Comparison of ENCODE assay signal across 19 cellular contexts in genomic region chr18:74139414-74139813, GRCh38. TPM values are rescaled to one million over a fixed set of nuclear protein-coding genes. Genes with fewer than 3 reads are reported as not detected.
DNase-seq lines count a peak whose midpoint lies in the region; ATAC-seq and TF ChIP-seq lines count a peak whose summit lies in the region.
"Had no signal": no experiment of that assay in that cellular context is flagged by ENCODE, and none has a peak within 500 bp of the region (broad histone marks: within the 10 kb centered on the region; RNA-seq: fewer than 3 reads in every experiment).

No MANE protein-coding gene starts in this region.

- H3K4me3 ChIP-seq in brain microvascular endothelial cell (ENCODE audit: low read depth, low read length) (no peak overlapping the region), uterus (no peak overlapping the region), HAP-1 (no peak overlapping the region)
- H3K4me3 ChIP-seq: cardiac muscle cell had no signal

- CTCF ChIA-PET in activated naive CD4-positive, alpha-beta T cell treated with anti-CD3 and anti-CD28 coated beads for 36 hours (lab: Charles Lee): interaction anchor here (1.0 to 3.1 kb wide), 9 partner anchors 9 to 58 kb away, joined by 3 to 14 read pairs (median 4); partner anchors contain the start of gene TIMM21
- CTCF ChIA-PET in activated naive CD4-positive, alpha-beta T cell treated with anti-CD3 and anti-CD28 coated beads, Interleukin-2, amount 10 ng/mL, durations not matched to agents 7 days and 5 days (lab: Charles Lee): interaction anchor here (0.7 to 2.9 kb wide), 5 partner anchors 9 to 57 kb away, joined by 3 to 11 read pairs (median 4); partner anchors contain the start of gene TIMM21

- no peak for TF ChIP-seq CTCF in brain microvascular endothelial cell (IDR thresholded peaks at IDR 0.05; ENCODE audit: low read depth, low read length, missing control alignments)
- no peak for TF ChIP-seq CTCF in uterus (IDR thresholded peaks at IDR 0.05)

- intact Hi-C loops in activated naive CD4-positive, alpha-beta T cell treated with anti-CD3 and anti-CD28 coated beads for 36 hours (cut with micrococcal nuclease): no loop called here
- intact Hi-C loops in uterus (cut with DNase I; ENCODE audit: low total_unique reads): no loop called here

- peaks cover 42% of the 10 kb centered on the region for H3K4me1 Mint-ChIP-seq in activated naive CD4-positive, alpha-beta T cell treated with anti-CD3 and anti-CD28 coated beads for 36 hours (ENCODE audit: low read depth)
- H3K4me1 Mint-ChIP-seq in activated naive CD4-positive, alpha-beta T cell treated with anti-CD3 and anti-CD28 coated beads, Interleukin-2, amount 10 ng/mL, durations not matched to agents 7 days and 5 days: peaks cover 6% of the 10 kb centered on the region
- H3K4me1 Mint-ChIP-seq: endodermal cell, memory B cell had no signal

- H3K27ac ChIP-seq in brain microvascular endothelial cell (peak overlapping the region; percentile 42), uterus (no peak overlapping the region)
- H3K27ac ChIP-seq: cardiac muscle cell had no signal

- no peaks in the 10 kb centered on the region for H3K9me3 Mint-ChIP-seq in activated naive CD4-positive, alpha-beta T cell treated with anti-CD3 and anti-CD28 coated beads for 36 hours
- no peaks in the 10 kb centered on the region for H3K9me3 Mint-ChIP-seq in activated naive CD4-positive, alpha-beta T cell treated with anti-CD3 and anti-CD28 coated beads, Interleukin-2, amount 10 ng/mL, durations not matched to agents 7 days and 5 days
- H3K9me3 Mint-ChIP-seq: endodermal cell, memory B cell had no signal

- H3K4me1 ChIP-seq in uterus: no peaks in the 10 kb centered on the region
- H3K4me1 ChIP-seq in HAP-1: no peaks in the 10 kb centered on the region

- H3K4me3 Mint-ChIP-seq in activated naive CD4-positive, alpha-beta T cell treated with anti-CD3 and anti-CD28 coated beads for 36 hours: peak overlapping the region; percentile 8
- H3K4me3 Mint-ChIP-seq in activated naive CD4-positive, alpha-beta T cell treated with anti-CD3 and anti-CD28 coated beads, Interleukin-2, amount 10 ng/mL, durations not matched to agents 7 days and 5 days: no peak overlapping the region
- H3K4me3 Mint-ChIP-seq: endodermal cell, memory B cell had no signal

- H3K36me3 Mint-ChIP-seq in activated naive CD4-positive, alpha-beta T cell treated with anti-CD3 and anti-CD28 coated beads for 36 hours (ENCODE audit: low read depth): no peaks in the 10 kb centered on the region
- H3K36me3 Mint-ChIP-seq in activated naive CD4-positive, alpha-beta T cell treated with anti-CD3 and anti-CD28 coated beads, Interleukin-2, amount 10 ng/mL, durations not matched to agents 7 days and 5 days: no peaks in the 10 kb centered on the region
- H3K36me3 Mint-ChIP-seq: memory B cell had no signal

- ATAC-seq in HG03469 (IDR thresholded peaks at IDR 0.05; ENCODE audit: unreplicated experiment): peak; percentile 3
- no peak for ATAC-seq in HG02678 (IDR thresholded peaks at IDR 0.05; ENCODE audit: unreplicated experiment)

- H3K27ac Mint-ChIP-seq in activated naive CD4-positive, alpha-beta T cell treated with anti-CD3 and anti-CD28 coated beads for 36 hours: peak overlapping the region; percentile 88
- no peak overlapping the region for H3K27ac Mint-ChIP-seq in activated naive CD4-positive, alpha-beta T cell treated with anti-CD3 and anti-CD28 coated beads, Interleukin-2, amount 10 ng/mL, durations not matched to agents 7 days and 5 days
- H3K27ac Mint-ChIP-seq: endodermal cell, memory B cell had no signal

- H3K9me3 ChIP-seq in uterus (no peaks in the 10 kb centered on the region), HAP-1 (no peaks in the 10 kb centered on the region)

- H3K36me3 ChIP-seq in brain microvascular endothelial cell (replicated peaks) (no peaks in the 10 kb centered on the region), uterus (no peaks in the 10 kb centered on the region), HAP-1 (replicated peaks) (no peaks in the 10 kb centered on the region)
- H3K36me3 ChIP-seq: cardiac muscle cell had no signal

- no peak for TF ChIP-seq POLR2A in uterus (IDR thresholded peaks at IDR 0.05)

- H3K27me3 ChIP-seq in brain microvascular endothelial cell (replicated peaks) (no peaks in the 10 kb centered on the region), uterus (no peaks in the 10 kb centered on the region), HAP-1 (ENCODE audit: low read depth) (peaks cover 36% of the 10 kb centered on the region)
- H3K27me3 ChIP-seq: cardiac muscle cell had no signal

- DNase-seq in activated naive CD4-positive, alpha-beta T cell treated with anti-CD3 and anti-CD28 coated beads for 36 hours: no peak
- DNase-seq in activated naive CD4-positive, alpha-beta T cell treated with anti-CD3 and anti-CD28 coated beads, Interleukin-2, amount 10 ng/mL, durations not matched to agents 7 days and 5 days: no peak
- DNase-seq in brain microvascular endothelial cell (no peak), superior temporal gyrus (ENCODE audit: extremely low spot score) (peak; percentile 35), uterus (no peak), HAP-1 (ENCODE audit: low spot score in 2 of 2) (no peak)
- DNase-seq: activated CD4-positive, alpha-beta T cell treated with anti-CD3 and anti-CD28 coated beads for 1 hour; activated effector memory CD4-positive, alpha-beta T cell treated with anti-CD3 and anti-CD28 coated beads, Interleukin-2, amount 50 U/mL, for 16 hours; AML-193; DMS153; endodermal cell; H7; NCI-H2081 treated with DMSO at 0.1 percent for 48 hours; NCI-H748 treated with DMSO at 0.1 percent for 48 hours had no signal

- in situ Hi-C loops in brain microvascular endothelial cell (cut with HindIII; ENCODE audit: low pct_ligation_motif_present, low sequenced_read_pairs) (no loop called here), HAP-1 (cut with MboI; ENCODE audit: low sequenced_read_pairs) (no loop called here)

- peaks cover 2% of the 10 kb centered on the region for H3K27me3 Mint-ChIP-seq in activated naive CD4-positive, alpha-beta T cell treated with anti-CD3 and anti-CD28 coated beads for 36 hours (ENCODE audit: low read depth)
- H3K27me3 Mint-ChIP-seq in activated naive CD4-positive, alpha-beta T cell treated with anti-CD3 and anti-CD28 coated beads, Interleukin-2, amount 10 ng/mL, durations not matched to agents 7 days and 5 days: peaks cover 7% of the 10 kb centered on the region

RNA-seq across cellular contexts. Expression of gene FBXO15, which starts 8.2 kb away (rescaled TPM):
- 1 to 10 TPM; 1.2 to 1.3 TPM for total RNA-seq in activated naive CD4-positive, alpha-beta T cell treated with anti-CD3 and anti-CD28 coated beads for 36 hours
- 1 to 10 TPM in 1 of 4 donors, under 1 TPM in 1, not detected in 2; 0.76 to 3.0 TPM for total RNA-seq in uterus
- total RNA-seq: HT-29 had no signal

RNA-seq across cellular contexts. Expression of gene TIMM21, which starts 8.9 kb away (rescaled TPM):
- 10 to 100 TPM; 35.6 to 37.7 TPM for total RNA-seq in activated naive CD4-positive, alpha-beta T cell treated with anti-CD3 and anti-CD28 coated beads for 36 hours
- 10 to 100 TPM; 15.0 to 44.0 (median 17.2) TPM for total RNA-seq in uterus
